Comparison of ENCODE assay signal across 12 cellular contexts in the genomic region with DNA sequence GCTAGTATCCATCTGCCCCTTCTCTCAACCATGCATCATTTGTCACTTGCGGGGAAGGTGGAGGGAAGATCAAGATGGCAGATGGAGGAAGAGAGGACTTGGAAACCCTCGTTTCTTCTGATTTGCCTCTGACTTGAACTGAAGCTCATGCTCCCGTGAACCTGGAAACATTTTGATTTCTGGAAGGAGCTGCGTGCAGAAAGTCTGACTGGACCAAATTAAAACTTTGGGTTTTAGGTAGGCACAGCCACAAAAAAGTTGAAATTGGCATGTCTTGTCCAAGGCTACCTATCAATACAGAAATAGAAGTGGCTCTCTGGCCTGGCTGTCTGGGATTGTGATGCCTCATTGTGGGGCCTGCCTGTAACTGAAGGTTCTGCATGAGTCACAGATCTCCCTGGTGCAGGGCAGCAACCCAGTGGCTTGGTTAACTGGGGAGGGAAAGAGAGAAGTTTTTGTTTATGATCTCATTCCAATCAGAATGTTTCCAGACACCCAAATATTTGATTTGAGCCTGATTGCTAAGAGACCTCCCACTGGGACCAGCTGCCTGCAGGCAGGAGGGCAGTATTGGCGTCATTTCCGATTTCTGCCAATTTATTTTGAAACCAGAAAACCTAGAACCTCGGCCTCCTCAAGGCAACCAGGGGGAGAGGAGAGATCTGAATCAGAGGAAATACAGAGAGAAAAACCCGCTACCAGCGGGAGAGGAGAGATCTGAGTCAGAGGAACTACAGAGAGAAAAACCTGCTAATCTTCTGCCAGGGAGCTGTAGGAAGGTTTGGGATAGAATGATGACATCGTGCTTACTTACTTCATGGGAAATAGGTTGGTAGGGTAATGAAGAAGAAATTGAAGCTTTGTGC.
DNase-seq lines count a peak whose midpoint lies in the region; ATAC-seq and TF ChIP-seq lines count a peak whose summit lies in the region.
"Had no signal": no experiment of that assay in that cellular context is flagged by ENCODE, and none has a peak within 500 bp of the region (broad histone marks: within the 10 kb centered on the region; RNA-seq: fewer than 3 reads in every experiment).

No MANE protein-coding gene starts in this region.

- peaks cover 3 to 8% of the 10 kb centered on the region in 2 donors for H3K9me3 Mint-ChIP-seq in activated naive CD4-positive, alpha-beta T cell treated with anti-CD3 and anti-CD28 coated beads, Interleukin-2, amount 50 U/mL, for 72 hours

- H3K9ac ChIP-seq in PC-3 (ENCODE audit: low read length): peak overlapping the region; percentile 55

- H3K36me3 ChIP-seq in PC-3 (ENCODE audit: low read depth, low read length) (no peaks in the 10 kb centered on the region), suprapubic skin (no peaks in the 10 kb centered on the region), thyroid gland (no peaks in the 10 kb centered on the region)

- peak overlapping the region; percentile 87 for H3K27ac ChIP-seq in PC-3 (ENCODE audit: low read length)
- no peak overlapping the region for H3K27ac ChIP-seq in coronary artery
- peak overlapping the region; percentile 0 for H3K27ac ChIP-seq in suprapubic skin
- H3K27ac ChIP-seq in thyroid gland: no peak overlapping the region
- H3K27ac ChIP-seq: PC-9 had no signal

- POLR2A ChIA-PET in PC-3 (lab: Charles Lee; ENCODE audit: unreplicated experiment): no interaction called here

- H3K79me2 ChIP-seq in PC-3 (ENCODE audit: low read length): no peaks in the 10 kb centered on the region

- H3K9me2 ChIP-seq in PC-3 (replicated peaks; ENCODE audit: low read length): no peaks in the 10 kb centered on the region

- WGBS in suprapubic skin: 84% methylated on average over 10 of the region's 10 CpGs
- WGBS in thyroid gland, 2 donors: 78 to 82% methylated on average over 10 of the region's 10 CpGs

- H3K9me3 ChIP-seq in PC-3 (ENCODE audit: low read length) (no peaks in the 10 kb centered on the region), suprapubic skin (peaks cover 6% of the 10 kb centered on the region), thyroid gland (no peaks in the 10 kb centered on the region)

- TF ChIP-seq POLR2A in suprapubic skin (IDR thresholded peaks at IDR 0.05): no peak
- TF ChIP-seq POLR2A in thyroid gland (IDR thresholded peaks at IDR 0.05): no peak

- H3F3A ChIP-seq in PC-3 (ENCODE audit: low read length, unreplicated experiment): peaks cover 21% of the 10 kb centered on the region

- BruUV-seq in PC-3 (replicated peaks; lab: Mats Ljungman, UMichigan): no TSS peak

- H3K36me3 Mint-ChIP-seq in activated naive CD4-positive, alpha-beta T cell treated with anti-CD3 and anti-CD28 coated beads, Interleukin-2, amount 50 U/mL, for 72 hours: peaks cover 0 to 5% of the 10 kb centered on the region in 2 donors
- H3K36me3 Mint-ChIP-seq: natural killer cell treated with Interleukin-12 subunit alpha and Interleukin-12 subunit beta and Interleukin-15 and Interleukin-18, amount 100 ng/mL, for 72 hours had no signal

- peak overlapping the region; percentile 70 for H3K4me2 ChIP-seq in PC-3 (ENCODE audit: low read length)
- H3K4me2 ChIP-seq: PC-9 had no signal

- no peaks in the 10 kb centered on the region for H4K20me1 ChIP-seq in PC-3 (ENCODE audit: low read length)

- intact Hi-C loops in PC-3 (cut with micrococcal nuclease) (loop anchor here (1.0 to 2.0 kb wide), 3 partner anchors 92 to 266 kb away; no protein-coding TSS in a partner anchor), thyroid gland (cut with DNase I) (no loop called here)

- peak; percentile 50; the same call in 1 of the 2 replicates for TF ChIP-seq CTCF in PC-3 (conservative IDR thresholded peaks at IDR 0.05; ENCODE audit: low read depth, low read length)
- no peak for TF ChIP-seq CTCF in coronary artery (IDR thresholded peaks at IDR 0.05)
- TF ChIP-seq CTCF in suprapubic skin (IDR thresholded peaks at IDR 0.05): no peak
- no peak for TF ChIP-seq CTCF in thyroid gland (IDR thresholded peaks at IDR 0.05)

- no peak overlapping the region for H3K27ac Mint-ChIP-seq in activated naive CD4-positive, alpha-beta T cell treated with anti-CD3 and anti-CD28 coated beads, Interleukin-2, amount 50 U/mL, for 72 hours
- H3K27ac Mint-ChIP-seq: natural killer cell treated with Interleukin-12 subunit alpha and Interleukin-12 subunit beta and Interleukin-15 and Interleukin-18, amount 100 ng/mL, for 72 hours had no signal

- peak overlapping the region; percentile 36 for H3K4me3 ChIP-seq in PC-3 (ENCODE audit: low read length)
- H3K4me3 ChIP-seq in coronary artery: no peak overlapping the region
- H3K4me3 ChIP-seq in suprapubic skin: no peak overlapping the region
- H3K4me3 ChIP-seq in thyroid gland (replicated peaks in 1 of 3): no peak overlapping the region
- H3K4me3 ChIP-seq: PC-9 had no signal

- peak overlapping the region; percentile 59 for H2AFZ ChIP-seq in PC-3 (ENCODE audit: low read length)
- H2AFZ ChIP-seq: PC-9 had no signal

- H3K4me1 ChIP-seq in PC-3 (ENCODE audit: insufficient read depth, low read length) (peaks cover 23% of the 10 kb centered on the region), suprapubic skin (no peaks in the 10 kb centered on the region), thyroid gland (no peaks in the 10 kb centered on the region)

- DNase-seq in NCI-H748 (lab: John Stamatoyannopoulos, UW; ENCODE audit: unreplicated experiment) (peak; percentile 4), NCI-H748 treated with DMSO at 0.1 percent for 48 hours (lab: John Stamatoyannopoulos, UW) (no peak), PC-3 (peak; percentile 99), coronary artery (ENCODE audit: low spot score) (peak; percentile 38), suprapubic skin (ENCODE audit: low spot score in 2 of 2) (no peak), NCI-H1105 (lab: John Stamatoyannopoulos, UW) (no peak), thyroid gland (no peak)
- no peak for DNase-seq in activated naive CD4-positive, alpha-beta T cell treated with anti-CD3 and anti-CD28 coated beads, Interleukin-2, amount 50 U/mL, for 72 hours (ENCODE audit: low spot score in 2 of 2)
- DNase-seq: activated T-cell treated with anti-CD3 and anti-CD28 coated beads for 4 hours, dermis blood vessel endothelial cell, PC-9 had no signal

- CTCF ChIA-PET in PC-3 (lab: Charles Lee): interaction anchor here (0.5 to 1.6 kb wide), 6 partner anchors 25 to 266 kb away, joined by 3 to 5 read pairs (median 4); no protein-coding TSS in a partner anchor

- ATAC-seq in PC-3: peak; percentile 92
- ATAC-seq in activated naive CD4-positive, alpha-beta T cell treated with anti-CD3 and anti-CD28 coated beads, Interleukin-2, amount 50 U/mL, for 72 hours: no peak
- ATAC-seq: natural killer cell treated with Interleukin-12 subunit alpha and Interleukin-12 subunit beta and Interleukin-15 and Interleukin-18, amount 100 ng/mL, for 72 hours had no signal

- TF ChIP-seq EP300 in suprapubic skin (IDR thresholded peaks at IDR 0.05): no peak

- H3K27me3 ChIP-seq in PC-3 (ENCODE audit: low read length) (no peaks in the 10 kb centered on the region), suprapubic skin (no peaks in the 10 kb centered on the region), thyroid gland (no peaks in the 10 kb centered on the region)

Comparison
In these comparisons a context has a peak if more than half of its experiments do, and no peak if none do; other contexts are left out.
1. DNase-seq: peak in NCI-H748 (single experiment), PC-3 (single experiment) and coronary artery (single experiment); none in NCI-H748 treated with DMSO at 0.1 percent for 48 hours (single experiment), suprapubic skin (0 of 2), activated naive CD4-positive, alpha-beta T cell treated with anti-CD3 and anti-CD28 coated beads, Interleukin-2, amount 50 U/mL, for 72 hours (0 of 2), NCI-H1105 (single experiment) and thyroid gland (0 of 2).
2. H3K27ac ChIP-seq: peak in PC-3 (single experiment) and suprapubic skin (single experiment); none in coronary artery (0 of 2) and thyroid gland (0 of 3).